Comparison of ENCODE assay signal across 20 cellular contexts in the genomic region with DNA sequence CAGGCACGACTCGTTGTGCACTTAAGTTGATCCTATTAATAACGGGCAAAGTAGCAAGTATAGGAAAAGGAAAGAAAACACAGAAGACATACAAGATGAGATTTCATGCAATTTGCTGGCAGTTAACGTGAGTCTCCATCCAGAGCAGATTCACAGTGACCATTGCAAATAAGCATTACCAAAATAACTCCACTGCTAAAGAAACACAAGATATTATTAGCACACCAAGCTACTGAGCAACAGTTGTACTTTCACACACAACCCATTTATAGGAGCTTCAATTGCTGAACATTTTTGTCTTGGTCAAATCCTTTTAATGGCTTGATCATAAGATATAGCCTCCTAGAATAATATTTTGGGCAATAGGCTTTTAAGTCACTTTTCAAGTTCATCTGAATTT.
DNase-seq lines count a peak whose midpoint lies in the region; ATAC-seq and TF ChIP-seq lines count a peak whose summit lies in the region.
"Had no signal": no experiment of that assay in that cellular context is flagged by ENCODE, and none has a peak within 500 bp of the region (broad histone marks: within the 10 kb centered on the region; RNA-seq: fewer than 3 reads in every experiment).

No MANE protein-coding gene starts in this region.

- ATAC-seq in left cardiac atrium (peak; percentile 42 to 84), psoas muscle (peak; percentile 59 to 97 (median 84)), GM19328 (IDR thresholded peaks at IDR 0.05; ENCODE audit: unreplicated experiment) (no peak), SK-N-SH treated with all-trans-retinoic acid at 6 μM for 48 hours (no peak)
- ATAC-seq: A549 had no signal

- H3K27me3 Mint-ChIP-seq in T-helper 2 cell treated with Interferon-gamma antibody and Interleukin-4, amounts not matched to agents 5 μg/mL and 100 μg/mL, for 36 hours (ENCODE audit: low read depth): no peaks in the 10 kb centered on the region
- H3K27me3 Mint-ChIP-seq: CD4-positive, alpha-beta T cell had no signal

- H3K36me3 ChIP-seq in psoas muscle (ENCODE audit: insufficient read depth in 1 of 2, low read depth in 1 of 2): peaks cover 0 to 22% of the 10 kb centered on the region in 2 donors

- no peak overlapping the region for H3K4me3 Mint-ChIP-seq in T-helper 2 cell treated with Interferon-gamma antibody and Interleukin-4, amounts not matched to agents 5 μg/mL and 100 μg/mL, for 36 hours
- H3K4me3 Mint-ChIP-seq: CD4-positive, alpha-beta T cell had no signal

- intact Hi-C loops in left cardiac atrium (cut with DNase I) (loop anchor here in 1 of 2 donors (2.0 kb wide), 1 partner anchor 459 kb away; no protein-coding TSS in a partner anchor), psoas muscle (cut with DNase I) (loop anchor here in 1 of 2 donors (10.0 kb wide), 1 partner anchor 453 kb away; no protein-coding TSS in a partner anchor)

- WGBS in psoas muscle, 3 donors: 23 to 39% (median 25%) methylated on average over 4 of the region's 4 CpGs

- no peaks in the 10 kb centered on the region for H3K36me3 Mint-ChIP-seq in T-helper 2 cell treated with Interferon-gamma antibody and Interleukin-4, amounts not matched to agents 5 μg/mL and 100 μg/mL, for 36 hours (ENCODE audit: low read depth)

- peak; percentile 51 for DNase-seq in DMS114 treated with DMSO at 0.1 percent for 48 hours (lab: John Stamatoyannopoulos, UW; ENCODE audit: unreplicated experiment)
- DNase-seq in NAMALWA (ENCODE audit: low spot score): peak; percentile 4
- no peak for DNase-seq in left cardiac atrium
- no peak for DNase-seq in psoas muscle
- DNase-seq in NCI-H1436 treated with DMSO at 0.1 percent for 48 hours (lab: John Stamatoyannopoulos, UW): no peak
- no peak for DNase-seq in T-helper 2 cell treated with Interferon-gamma antibody and Interleukin-4, amounts not matched to agents 5 μg/mL and 100 μg/mL, for 36 hours (ENCODE audit: low spot score)
- DNase-seq: Caco-2; CD4-positive, alpha-beta T cell; DMS153; GDM1; Karpas-422; NCI-H1092; NCI-H2081; NCI-H446 treated with DMSO at 0.1 percent for 48 hours; NCI-H748 treated with DMSO at 0.1 percent for 48 hours; OCI-M1 had no signal

- no peaks in the 10 kb centered on the region for H3K27me3 ChIP-seq in psoas muscle (ENCODE audit: insufficient read depth in 3 of 3, low read length in 2 of 3)

- TF ChIP-seq CTCF in psoas muscle (IDR thresholded peaks at IDR 0.05): no peak

- no peaks in the 10 kb centered on the region for H3K9me3 Mint-ChIP-seq in T-helper 2 cell treated with Interferon-gamma antibody and Interleukin-4, amounts not matched to agents 5 μg/mL and 100 μg/mL, for 36 hours
- H3K9me3 Mint-ChIP-seq: CD4-positive, alpha-beta T cell had no signal

- H3K4me1 Mint-ChIP-seq in T-helper 2 cell treated with Interferon-gamma antibody and Interleukin-4, amounts not matched to agents 5 μg/mL and 100 μg/mL, for 36 hours (ENCODE audit: low read depth): no peaks in the 10 kb centered on the region

- peak overlapping the region; percentile 2 for H3K27ac ChIP-seq in psoas muscle
- H3K27ac ChIP-seq: A549, HL-60 had no signal

- no peaks in the 10 kb centered on the region for H3K9me3 ChIP-seq in psoas muscle
- H3K9me3 ChIP-seq: A549, Caco-2 had no signal

- no peak overlapping the region for H3K27ac Mint-ChIP-seq in T-helper 2 cell treated with Interferon-gamma antibody and Interleukin-4, amounts not matched to agents 5 μg/mL and 100 μg/mL, for 36 hours
- H3K27ac Mint-ChIP-seq: CD4-positive, alpha-beta T cell had no signal

- no peak overlapping the region for H3K4me3 ChIP-seq in psoas muscle
- H3K4me3 ChIP-seq: A549 had no signal

- H3K4me1 ChIP-seq in psoas muscle: peaks cover 9% of the 10 kb centered on the region
- H3K4me1 ChIP-seq: A549, Caco-2 had no signal

TF ChIP-seq in SK-N-SH treated with all-trans-retinoic acid at 6 μM for 48 hours, 23 proteins besides CTCF, POLR2A, EP300 and RAD21:
- TF ChIP-seq CSDC2 (CRISPR knock-in tag; IDR thresholded peaks at IDR 0.05): no peak

Comparison
In these comparisons a context has a peak if more than half of its experiments do, and no peak if none do; other contexts are left out.
1. DNase-seq: peak in DMS114 treated with DMSO at 0.1 percent for 48 hours (single experiment) and NAMALWA (single experiment); none in left cardiac atrium (single experiment), psoas muscle (0 of 2), NCI-H1436 treated with DMSO at 0.1 percent for 48 hours (single experiment) and T-helper 2 cell treated with Interferon-gamma antibody and Interleukin-4, amounts not matched to agents 5 μg/mL and 100 μg/mL, for 36 hours (single experiment).
2. ATAC-seq: peak in left cardiac atrium (2 of 2) and psoas muscle (4 of 4); none in GM19328 (single experiment) and SK-N-SH treated with all-trans-retinoic acid at 6 μM for 48 hours (single experiment).